Comparison of ENCODE assay signal across 8 cellular contexts in genomic region chr15:38252481-38253311, GRCh38. TPM values are rescaled to one million over a fixed set of nuclear protein-coding genes. Genes with fewer than 3 reads are reported as not detected.
DNase-seq lines count a peak whose midpoint lies in the region; ATAC-seq and TF ChIP-seq lines count a peak whose summit lies in the region.

TSS of gene SPRED1 (plus strand) at chr15:38252836. CDS start at chr15:38253186, 350 bp downstream.

- H3K4me1 Mint-ChIP-seq in CD14-positive monocyte, result peaks cover 31% of the 10 kb centered on the region
- peaks cover 42% of the 10 kb centered on the region for H3K4me1 Mint-ChIP-seq in chondrocyte (ENCODE audit: low read depth)

- H3K9me3 Mint-ChIP-seq in CD14-positive monocyte (peaks cover 0 to 3% (median 0%) of the 10 kb centered on the region in 7 donors), chondrocyte (ENCODE audit: low read depth) (no peaks in the 10 kb centered on the region)

- H3K27me3 Mint-ChIP-seq in CD14-positive monocyte (ENCODE audit: low read depth in 3 of 3) (peaks cover 14 to 34% (median 18%) of the 10 kb centered on the region in 3 donors), chondrocyte (ENCODE audit: low read depth) (no peaks in the 10 kb centered on the region)

- DNase-seq in CD14-positive monocyte (ENCODE audit: low spot score) (no peak), T-helper 9 cell (peak; percentile 16), chondrocyte (ENCODE audit: low spot score) (peak; percentile 94), kidney tubule cell (ENCODE audit: low spot score) (peak; percentile 67)
- DNase-seq in stimulated activated CD4-positive, alpha-beta T cell treated with anti-CD3 and anti-CD28 coated beads, Interleukin-12 subunit alpha, Interleukin-12 subunit beta, amount 100 ng/mL, for 4 hours, result peak; percentile 33
- no peak for DNase-seq in stimulated activated naive CD4-positive, alpha-beta T cell treated with Interleukin-2 at 50 U/mL for 16 hours (lab: John Stamatoyannopoulos, UW)

- intact Hi-C loops in CD14-positive monocyte (cut with micrococcal nuclease), result loop anchor here (5.0 to 10.0 kb wide), 4 partner anchors 45 to 248 kb away; no protein-coding TSS in a partner anchor

- peaks cover 0 to 2% of the 10 kb centered on the region in 2 donors for H3K36me3 Mint-ChIP-seq in CD14-positive monocyte
- no peaks in the 10 kb centered on the region for H3K36me3 Mint-ChIP-seq in chondrocyte (ENCODE audit: low read depth)

- TF ChIP-seq CTCF in CD14-positive monocyte (IDR thresholded peaks at IDR 0.05) (no peak), chondrocyte (IDR thresholded peaks at IDR 0.05) (peak; percentile 6)

- H3K27ac Mint-ChIP-seq in CD14-positive monocyte (peak within 1 kb of the TSS; percentile 71 to 91 (median 83)), chondrocyte (ENCODE audit: unreplicated experiment) (peak within 1 kb of the TSS; percentile 95)

- ATAC-seq in GM19372 (IDR thresholded peaks at IDR 0.05; ENCODE audit: low read depth, unreplicated experiment) (peak; percentile 19), HG03469 (IDR thresholded peaks at IDR 0.05; ENCODE audit: unreplicated experiment) (peak; percentile 10)

- H3K4me3 Mint-ChIP-seq in CD14-positive monocyte (peak within 1 kb of the TSS; percentile 92 to 98), chondrocyte (ENCODE audit: unreplicated experiment) (peak within 1 kb of the TSS; percentile 89)

RNA-seq across cellular contexts. Expression of gene SPRED1, which starts in this region (rescaled TPM):
- polyA plus RNA-seq in CD14-positive monocyte, result 1 to 10 TPM; 2.5 to 3.3 TPM
- total RNA-seq in chondrocyte, result 26.7 to 29.8 TPM (median 26.8 TPM) in 3 replicates

Comparison
In these comparisons a context has a peak if more than half of its experiments do, and no peak if none do; other contexts are left out.
1. DNase-seq: peak in T-helper 9 cell (single experiment), chondrocyte (single experiment), kidney tubule cell (single experiment) and stimulated activated CD4-positive, alpha-beta T cell treated with anti-CD3 and anti-CD28 coated beads, Interleukin-12 subunit alpha, Interleukin-12 subunit beta, amount 100 ng/mL, for 4 hours (single experiment); none in CD14-positive monocyte (single experiment) and stimulated activated naive CD4-positive, alpha-beta T cell treated with Interleukin-2 at 50 U/mL for 16 hours (single experiment).